25 cellular contexts compared by ENCODE assay signal in genomic region chr3:124288996-124289395, GRCh38.
"Had no signal": no experiment of that assay in that cellular context is flagged by ENCODE, and none has a peak within 500 bp of the region (broad histone marks: within the 10 kb centered on the region; RNA-seq: fewer than 3 reads in every experiment).

No MANE protein-coding gene starts in this region.

- H3K4me3 ChIP-seq: colonic mucosa, esophagus squamous epithelium, gastrocnemius medialis, heart right ventricle, left lung, lower lobe of right lung, mucosa of descending colon had no signal

- ATAC-seq: effector memory CD8-positive, alpha-beta T cell; esophagus mucosa; gastrocnemius medialis; heart right ventricle; left cardiac atrium; left lung; left ventricle myocardium superior; lower lobe of right lung; mucosa of descending colon had no signal

- H3K4me1 ChIP-seq: colonic mucosa, esophagus squamous epithelium, gastrocnemius medialis, left lung, lower lobe of right lung had no signal

- H3K27ac ChIP-seq: colonic mucosa, epithelial cell of prostate, esophagus squamous epithelium, gastrocnemius medialis, heart right ventricle, left lung, lower lobe of right lung had no signal

- DNase-seq: colonic mucosa; cortex of kidney; effector CD8-positive, alpha-beta T cell; effector memory CD8-positive, alpha-beta T cell; endodermal cell; erythroblast; esophagus squamous epithelium; foreskin fibroblast; foreskin melanocyte; gastrocnemius medialis; glutamatergic neuron; heart right ventricle; hippocampal formation; left cardiac atrium; left lung; left ventricle myocardium superior; lower lobe of right lung; mesenchymal stem cell; mucosa of descending colon; naive B cell had no signal

- FAIRE-seq: endometrium, islet of Langerhans, keratinocyte had no signal

- H3K9me3 ChIP-seq: colonic mucosa, esophagus squamous epithelium, gastrocnemius medialis, left lung, lower lobe of right lung, mucosa of descending colon had no signal

- H3K36me3 ChIP-seq: colonic mucosa, esophagus squamous epithelium, gastrocnemius medialis, heart right ventricle, left lung, lower lobe of right lung had no signal

- H3K27me3 ChIP-seq: colonic mucosa, esophagus squamous epithelium, gastrocnemius medialis, heart right ventricle, left lung had no signal
